In genomic region chr1:172005856-172006255, GRCh38 we compare ENCODE assay signal across 1 cellular context.
TF ChIP-seq lines count a peak whose summit lies in the region.

No MANE protein-coding gene starts in this region.

TF ChIP-seq in WTC11, 78 proteins besides CTCF, POLR2A, EP300 and RAD21 (continued from another document):
- no peak for TF ChIP-seq PRDM15 (CRISPR knock-in tag; IDR thresholded peaks at IDR 0.05)
- no peak for TF ChIP-seq ZNF138 (CRISPR knock-in tag; conservative IDR thresholded peaks at IDR 0.05)
- TF ChIP-seq KAT7 (CRISPR knock-in tag; IDR thresholded peaks at IDR 0.05; ENCODE audit: borderline replicate concordance): no peak
- TF ChIP-seq MYBL2 (CRISPR knock-in tag; IDR thresholded peaks at IDR 0.05): no peak
- TF ChIP-seq HMGA2 (CRISPR knock-in tag; IDR thresholded peaks at IDR 0.05): no peak
